ENCODE assay signal across 20 cellular contexts in genomic region chr4:128322311-128322710, GRCh38. TPM values are rescaled to one million over a fixed set of nuclear protein-coding genes. Genes with fewer than 3 reads are reported as not detected.
DNase-seq lines count a peak whose midpoint lies in the region; ATAC-seq, FAIRE-seq and TF ChIP-seq lines count a peak whose summit lies in the region.
"Had no signal": no experiment of that assay in that cellular context is flagged by ENCODE, and none has a peak within 500 bp of the region (broad histone marks: within the 10 kb centered on the region; RNA-seq: fewer than 3 reads in every experiment).

No MANE protein-coding gene starts in this region.

- in situ Hi-C loops in HepG2 (cut with HindIII; ENCODE audit: extremely low pct_ligation_motif_present, low pct_unique_long_range_greater_than_20kb), result no loop called here

- no peak overlapping the region for H3K4me2 ChIP-seq in HepG2 (ENCODE audit: low read depth, low read length)
- H3K4me2 ChIP-seq: KMS-11 had no signal

- TF ChIP-seq EP300 in HepG2 (IDR thresholded peaks at IDR 0.05; ENCODE audit: low read depth in 2 of 2, low read length in 2 of 2), result no peak
- no peak for TF ChIP-seq EP300 in HepG2 (CRISPR knock-in tag; IDR thresholded peaks at IDR 0.05; ENCODE audit: borderline replicate concordance)

- no peak; the same call in 2 of the 3 replicates for ATAC-seq in HepG2
- no peak for ATAC-seq in right lobe of liver
- ATAC-seq in foreskin keratinocyte, result peak; percentile 78
- no peak for ATAC-seq in right cardiac atrium
- no peak for ATAC-seq in HG02588 (IDR thresholded peaks at IDR 0.05; ENCODE audit: unreplicated experiment)

- H2AFZ ChIP-seq in HepG2 (ENCODE audit: low read length), result no peak overlapping the region

- no peaks in the 10 kb centered on the region for H3K79me2 ChIP-seq in HepG2 (ENCODE audit: insufficient read depth, low read length)

- H3K36me3 ChIP-seq in HepG2 (replicated peaks in 1 of 2; ENCODE audit: control insufficient read depth in 1 of 2, insufficient read depth in 2 of 2, low read length in 2 of 2) (no peaks in the 10 kb centered on the region), right lobe of liver (no peaks in the 10 kb centered on the region), SJSA1 (no peaks in the 10 kb centered on the region)
- H3K36me3 ChIP-seq: left lung, upper lobe of left lung had no signal

- no peak overlapping the region for H3K9ac ChIP-seq in HepG2 (ENCODE audit: insufficient read depth, low read depth, low read length)
- H3K9ac ChIP-seq: KMS-11 had no signal

- no peak for TF ChIP-seq RAD21 in HepG2 (CRISPR knock-in tag; IDR thresholded peaks at IDR 0.05)

- H3K27ac ChIP-seq in HepG2 (ENCODE audit: extremely low read length, insufficient read depth, low read length), result no peak overlapping the region
- no peak overlapping the region for H3K27ac ChIP-seq in right lobe of liver
- H3K27ac ChIP-seq in SJSA1, result peak overlapping the region; percentile 98
- no peak overlapping the region for H3K27ac ChIP-seq in foreskin keratinocyte
- H3K27ac ChIP-seq in right cardiac atrium (ENCODE audit: low read length), result no peak overlapping the region
- H3K27ac ChIP-seq: dorsolateral prefrontal cortex, esophagus squamous epithelium, KMS-11, left lung, upper lobe of left lung had no signal

- TF ChIP-seq POLR2A in HepG2 (IDR thresholded peaks at IDR 0.05; ENCODE audit: insufficient read depth in 1 of 2, low read depth in 2 of 2, low read length in 2 of 2) (no peak), right lobe of liver (IDR thresholded peaks at IDR 0.05) (no peak)

- no TSS peak for BruUV-seq in HepG2 (replicated peaks; lab: Mats Ljungman, UMichigan)

- peak; percentile 45 for DNase-seq in HepG2 (ENCODE audit: low spot score)
- DNase-seq in right lobe of liver, result no peak
- peak in 1 of 2 experiments; percentile 86 for DNase-seq in SJSA1 (ENCODE audit: low read depth in 1 of 2, low spot score in 2 of 2)
- peak; percentile 60 to 84 for DNase-seq in foreskin keratinocyte
- no peak for DNase-seq in right cardiac atrium
- no peak for DNase-seq in GM10248 (ENCODE audit: extremely low spot score)
- DNase-seq in activated T-cell treated with anti-CD3 and anti-CD28 coated beads for 4 hours, result no peak
- DNase-seq: activated CD4-positive, alpha-beta T cell treated with anti-CD3 and anti-CD28 coated beads for 48 hours; activated CD8-positive, alpha-beta memory T cell treated with anti-CD3 and anti-CD28 coated beads, Interleukin-2, amount 50 U/mL, for 48 hours; activated naive CD4-positive, alpha-beta T cell; DMS153; dorsolateral prefrontal cortex; esophagus squamous epithelium; left lung; NCI-H1105 treated with DMSO at 0.1 percent for 48 hours; stimulated activated naive CD4-positive, alpha-beta T cell; upper lobe of left lung had no signal

- no peaks in the 10 kb centered on the region for H4K20me1 ChIP-seq in HepG2 (ENCODE audit: insufficient read depth, low read length)

- POLR2A ChIA-PET in HepG2 (lab: Yijun Ruan, JAX), result no interaction called here
- POLR2A ChIA-PET in GM10248 (lab: Yijun Ruan, JAX), result no interaction called here

- FAIRE-seq in HepG2 (lab: Jason Lieb, UNC), result no peak
- FAIRE-seq: A204.1 had no signal

- 7% methylated on average over 2 of the region's 2 CpGs for WGBS in HepG2 (ENCODE audit: low lambda C conversion rate)
- 81% methylated on average over 2 of the region's 2 CpGs for WGBS in right lobe of liver (ENCODE audit: insufficient coverage, low coverage, low lambda C conversion rate, missing lambda C conversion rate)
- WGBS in right cardiac atrium, result 91% methylated on average over 2 of the region's 2 CpGs

- CTCF ChIA-PET in HepG2 (lab: Yijun Ruan, JAX; ENCODE audit: low intra/inter-chr PET ratio, low total read pairs) (no interaction called here), GM10248 (lab: Yijun Ruan, JAX) (interaction anchor here (1.0 to 2.7 kb wide), 3 partner anchors 10 to 23 kb away, joined by 3 to 10 read pairs (median 7); no protein-coding TSS in a partner anchor)

- intact Hi-C loops in HepG2 (cut with micrococcal nuclease; ENCODE audit: unreplicated experiment) (no loop called here), right lobe of liver (cut with DNase I) (no loop called here), right cardiac atrium (cut with DNase I) (no loop called here)

- no peak for TF ChIP-seq CTCF in HepG2 (CRISPR knock-in tag; IDR thresholded peaks at IDR 0.05)
- no peak for TF ChIP-seq CTCF in right lobe of liver (IDR thresholded peaks at IDR 0.05)
- TF ChIP-seq CTCF in foreskin keratinocyte (conservative IDR thresholded peaks at IDR 0.05), result no peak
- TF ChIP-seq CTCF in GM10248 (IDR thresholded peaks at IDR 0.05; ENCODE audit: control extremely low read depth, extremely low read depth, low read depth, missing control alignments), result no peak

- no peaks in the 10 kb centered on the region for H3K9me3 ChIP-seq in HepG2 (ENCODE audit: low read length)
- H3K9me3 ChIP-seq in right lobe of liver, result no peaks in the 10 kb centered on the region
- H3K9me3 ChIP-seq in SJSA1 (replicated peaks), result no peaks in the 10 kb centered on the region
- no peaks in the 10 kb centered on the region for H3K9me3 ChIP-seq in right cardiac atrium (ENCODE audit: control insufficient read depth, low read length)
- H3K9me3 ChIP-seq: esophagus squamous epithelium, left lung, upper lobe of left lung had no signal

- H3K27me3 ChIP-seq in HepG2 (ENCODE audit: control insufficient read depth in 1 of 2, insufficient read depth in 2 of 2, low read length in 2 of 2) (no peaks in the 10 kb centered on the region; a peak in 1 of 5 replicates), right lobe of liver (no peaks in the 10 kb centered on the region), SJSA1 (replicated peaks) (no peaks in the 10 kb centered on the region), foreskin keratinocyte (no peaks in the 10 kb centered on the region), right cardiac atrium (ENCODE audit: control insufficient read depth, insufficient read depth) (no peaks in the 10 kb centered on the region)
- H3K27me3 ChIP-seq: dorsolateral prefrontal cortex, esophagus squamous epithelium, left lung, upper lobe of left lung had no signal

- H3K4me3 ChIP-seq in HepG2 (replicated peaks in 1 of 3; ENCODE audit: insufficient read depth in 1 of 3, low read depth in 2 of 3, low read length in 3 of 3) (no peak overlapping the region), right lobe of liver (no peak overlapping the region), SJSA1 (no peak overlapping the region), right cardiac atrium (ENCODE audit: low read length) (no peak overlapping the region)
- H3K4me3 ChIP-seq: dorsolateral prefrontal cortex, esophagus squamous epithelium, left lung, upper lobe of left lung had no signal

- H3K4me1 ChIP-seq in HepG2 (ENCODE audit: insufficient read depth, low read length) (peaks cover 15% of the 10 kb centered on the region), right lobe of liver (peaks cover 0 to 3% (median 0%) of the 10 kb centered on the region in 4 donors), SJSA1 (replicated peaks) (peaks cover 45% of the 10 kb centered on the region), foreskin keratinocyte (peaks cover 28% of the 10 kb centered on the region), right cardiac atrium (ENCODE audit: control insufficient read depth, insufficient read depth, low read length) (no peaks in the 10 kb centered on the region)
- H3K4me1 ChIP-seq: esophagus squamous epithelium, left lung, upper lobe of left lung had no signal

TF ChIP-seq in HepG2, 621 proteins besides CTCF, POLR2A, EP300 and RAD21 (continues in another document):
- TF ChIP-seq SOX5 (CRISPR knock-in tag; IDR thresholded peaks at IDR 0.05; ENCODE audit: borderline replicate concordance) (0 out of 2 replicates have a peak, but pooled peaks have one; percentile 19), PREB (CRISPR knock-in tag; IDR thresholded peaks at IDR 0.05) (no peak), FOSL2 (CRISPR knock-in tag; IDR thresholded peaks at IDR 0.05) (peak; percentile 41; the same call in 1 of the 2 replicates), ZBTB21 (CRISPR knock-in tag; IDR thresholded peaks at IDR 0.05) (no peak)

RNA-seq across cellular contexts. Expression of gene PGRMC2, which starts 34.7 kb away (rescaled TPM):
- 19.8 and 27.2 TPM in 2 replicates for total RNA-seq in HepG2 (2016; rRNA removed; fragmentation: Illumina TruSeq; extraction: Trizol)
- total RNA-seq in HepG2 (2016; cell fraction: cytosol; rRNA removed; fragmentation: Illumina TruSeq; extraction: Trizol; ENCODE audit: low read depth), result 5.6 and 7.3 TPM in 2 replicates
- 18.8 and 21.0 TPM in 2 replicates for total RNA-seq in HepG2 (2016; cell fraction: insoluble cytoplasmic fraction; rRNA removed; fragmentation: Illumina TruSeq; extraction: Trizol)
- total RNA-seq in HepG2 (2016; cell fraction: membrane; rRNA removed; fragmentation: Illumina TruSeq; extraction: Trizol), result 22.0 and 23.6 TPM in 2 replicates
- total RNA-seq in HepG2 (2016; cell fraction: nucleus; rRNA removed; fragmentation: Illumina TruSeq; extraction: Trizol), result 38.9 and 41.1 TPM in 2 replicates
- 15.4 and 16.0 TPM in 2 replicates for polyA plus RNA-seq in HepG2 (2011; rRNA removed)
- 5.6 and 9.7 TPM in 2 replicates for polyA plus RNA-seq in HepG2 (2011; cell fraction: cytosol; rRNA removed)
- polyA plus RNA-seq in HepG2 (2011; cell fraction: nucleus; rRNA removed), result 3.3 and 5.9 TPM in 2 replicates
- polyA plus RNA-seq in HepG2 (2012), result 88.6 and 121 TPM in 2 replicates
- 16.7 and 17.1 TPM in 2 replicates for polyA plus RNA-seq in HepG2 (2016; cell fraction: cytosol; fragmentation: Illumina TruSeq; extraction: Trizol; ENCODE audit: low read depth)
- polyA plus RNA-seq in HepG2 (2016; cell fraction: insoluble cytoplasmic fraction; fragmentation: Illumina TruSeq; extraction: Trizol; ENCODE audit: low read depth), result 56.1 and 64.1 TPM in 2 replicates
- 31.4 and 36.4 TPM in 2 replicates for polyA plus RNA-seq in HepG2 (2016; cell fraction: membrane; fragmentation: Illumina TruSeq; extraction: Trizol; ENCODE audit: low read depth)
- polyA plus RNA-seq in HepG2 (2016; cell fraction: nucleus; fragmentation: Illumina TruSeq; extraction: Trizol; ENCODE audit: insufficient read depth, low read depth), result 142 and 152 TPM in 2 replicates
- 2.3 TPM in 2 replicates for polyA minus RNA-seq in HepG2 (2011; rRNA and poly(A)+ RNA removed; ENCODE audit: low replicate concordance)
- polyA minus RNA-seq in HepG2 (2011; cell fraction: cytosol; rRNA and poly(A)+ RNA removed), result 9.8 and 11.8 TPM in 2 replicates
- polyA minus RNA-seq in HepG2 (2011; cell fraction: nucleus; rRNA and poly(A)+ RNA removed), result 6.7 and 10.9 TPM in 2 replicates
- total RNA-seq in right lobe of liver, result 100 to 1,000 TPM in 1 of 6 experiments, 10 to 100 TPM in 5; 54.3 to 129 (median 65.7) TPM
- total RNA-seq in SJSA1 (2014; rRNA removed; shearing (Covaris generic)), result 18.1 and 36.5 TPM in 2 replicates
- 35.8 and 38.1 TPM in 2 replicates for total RNA-seq in foreskin keratinocyte
- 54.7 and 57.7 TPM in 2 replicates for polyA plus RNA-seq in foreskin keratinocyte
- total RNA-seq in right cardiac atrium, result 10 to 100 TPM; 63.4 to 66.1 (median 65.2) TPM
- polyA plus RNA-seq in right cardiac atrium, result 37.6 TPM

Comparison
In these comparisons a context has a peak if more than half of its experiments do, and no peak if none do; other contexts are left out.
1. DNase-seq: peak in HepG2 (single experiment) and foreskin keratinocyte (2 of 2); none in right lobe of liver (0 of 3), right cardiac atrium (0 of 3), GM10248 (single experiment) and activated T-cell treated with anti-CD3 and anti-CD28 coated beads for 4 hours (single experiment).